In the genomic region with DNA sequence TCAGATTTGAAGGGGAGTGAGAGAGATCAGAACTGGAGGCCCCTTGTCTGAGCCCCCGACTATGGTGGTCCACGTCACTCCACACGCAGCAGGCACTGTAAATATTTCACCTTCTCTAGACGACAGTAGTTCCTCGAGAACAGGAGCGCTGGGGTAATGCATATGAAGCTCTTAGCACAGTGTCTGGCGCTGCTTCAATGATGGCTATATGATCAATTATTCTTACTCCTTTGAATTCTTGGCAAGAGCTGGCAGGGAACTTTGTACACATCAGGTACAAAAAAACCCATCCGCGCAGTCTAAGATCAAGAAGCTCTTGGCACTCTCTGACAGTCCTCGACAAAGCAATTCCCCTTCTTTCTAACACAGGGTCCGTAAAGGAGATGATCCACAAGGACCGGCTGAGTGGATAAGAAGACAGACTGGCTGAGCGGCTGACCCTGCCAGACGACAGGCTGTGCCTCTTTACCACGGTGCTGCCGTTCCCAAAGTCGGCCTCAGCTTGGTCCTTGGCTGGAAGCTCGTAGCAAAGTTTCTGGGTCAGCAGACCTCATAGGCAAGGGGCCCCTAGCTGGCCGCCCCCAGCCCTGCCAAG, we compare ENCODE assay signal across 8 cellular contexts. TPM values are rescaled to one million over a fixed set of nuclear protein-coding genes. Genes with fewer than 3 reads are reported as not detected.
DNase-seq lines count a peak whose midpoint lies in the region; ATAC-seq, FAIRE-seq and TF ChIP-seq lines count a peak whose summit lies in the region.

No MANE protein-coding gene starts in this region.

- peak overlapping the region; percentile 87 for H3K4me2 ChIP-seq in astrocyte (ENCODE audit: low read length)

- H3K36me3 ChIP-seq in HUES6 (ENCODE audit: control insufficient read depth, insufficient read depth, low read length) (no peaks in the 10 kb centered on the region), astrocyte (ENCODE audit: insufficient read depth, low read length) (no peaks in the 10 kb centered on the region), liver (ENCODE audit: control insufficient read depth in 4 of 4, insufficient read depth in 3 of 4, low read depth in 1 of 4, low read length in 3 of 4) (no peaks in the 10 kb centered on the region), upper lobe of left lung (no peaks in the 10 kb centered on the region)

- FAIRE-seq in astrocyte (lab: Jason Lieb, UNC), result no peak

- peak; percentile 57 for DNase-seq in G401 (ENCODE audit: low spot score)
- no peak for DNase-seq in astrocyte (ENCODE audit: low read depth)
- no peak for DNase-seq in upper lobe of left lung
- no peak for DNase-seq in NCI-H526 (lab: John Stamatoyannopoulos, UW)
- no peak for DNase-seq in OCI-M2 (lab: John Stamatoyannopoulos, UW; ENCODE audit: unreplicated experiment)
- no peak for DNase-seq in SKM-1 (lab: John Stamatoyannopoulos, UW; ENCODE audit: unreplicated experiment)

- peaks cover 2% of the 10 kb centered on the region for H3K9me3 Mint-ChIP-seq in astrocyte (ENCODE audit: unreplicated experiment)

- H3K27me3 Mint-ChIP-seq in astrocyte (ENCODE audit: low read depth, unreplicated experiment), result peaks cover 36% of the 10 kb centered on the region

- TF ChIP-seq RAD21 in liver (IDR thresholded peaks at IDR 0.05), result no peak

- peak in 1 of 2 donors; percentile 35 for ATAC-seq in upper lobe of left lung (ENCODE audit: low FRiP score in 2 of 2)

- H3K9ac ChIP-seq in HUES6 (ENCODE audit: low read length), result peak overlapping the region; percentile 50
- no peak overlapping the region for H3K9ac ChIP-seq in astrocyte (ENCODE audit: low read length)
- H3K9ac ChIP-seq in liver (ENCODE audit: low read depth in 1 of 2, low read length in 2 of 2), result peak overlapping the region in 1 of 2 donors; percentile 40

- in situ Hi-C loops in G401 (cut with HindIII; ENCODE audit: low sequenced_read_pairs), result no loop called here

- H3K4me1 ChIP-seq in HUES6 (ENCODE audit: control insufficient read depth, insufficient read depth, low read length) (peaks cover 21% of the 10 kb centered on the region), astrocyte (ENCODE audit: insufficient read depth, low read length) (peaks cover 8% of the 10 kb centered on the region), liver (ENCODE audit: control insufficient read depth in 4 of 4, insufficient read depth in 4 of 4, low read length in 3 of 4) (peaks cover 0 to 5% (median 2%) of the 10 kb centered on the region in 4 donors), upper lobe of left lung (peaks cover 19 to 48% (median 35%) of the 10 kb centered on the region in 4 donors)

- 42% methylated on average over 19 of the region's 19 CpGs for WGBS in liver
- WGBS in upper lobe of left lung, 2 donors, result 16 to 22% methylated on average over 17 to 19 of the region's 19 CpGs

- H3K4me3 Mint-ChIP-seq in astrocyte (ENCODE audit: unreplicated experiment), result no peak overlapping the region

- TF ChIP-seq CTCF in astrocyte (IDR thresholded peaks at IDR 0.05; ENCODE audit: insufficient read depth, low read depth, low read length) (no peak), liver (IDR thresholded peaks at IDR 0.05; ENCODE audit: low read depth, low read length, missing input control) (no peak), upper lobe of left lung (IDR thresholded peaks at IDR 0.05) (no peak)

- H3K27ac ChIP-seq in HUES6 (ENCODE audit: low read depth, low read length), result no peak overlapping the region
- no peak overlapping the region for H3K27ac ChIP-seq in astrocyte (ENCODE audit: low read depth, low read length)
- peak overlapping the region; percentile 2 to 68 for H3K27ac ChIP-seq in liver (ENCODE audit: low read depth in 1 of 2, low read length in 2 of 2)
- H3K27ac ChIP-seq in upper lobe of left lung, result peak overlapping the region; percentile 75 to 91 (median 86)

- TF ChIP-seq EP300 in upper lobe of left lung (IDR thresholded peaks at IDR 0.05), result no peak

- H3K4me3 ChIP-seq in HUES6 (ENCODE audit: low read depth, low read length) (peak overlapping the region; percentile 36), astrocyte (ENCODE audit: insufficient read depth, low read depth, low read length) (no peak overlapping the region), liver (ENCODE audit: low read depth in 1 of 3, low read length in 3 of 3) (peak overlapping the region in 1 of 3 donors; percentile 57), upper lobe of left lung (peak overlapping the region; percentile 32 to 68 (median 56))

- H3K27ac Mint-ChIP-seq in astrocyte (ENCODE audit: unreplicated experiment), result no peak overlapping the region

- peak overlapping the region; percentile 84 for H2AFZ ChIP-seq in astrocyte (ENCODE audit: low read depth, low read length)

- no peak for TF ChIP-seq POLR2A in upper lobe of left lung (IDR thresholded peaks at IDR 0.05)

- H4K20me1 ChIP-seq in astrocyte (ENCODE audit: insufficient read depth, low read length), result no peaks in the 10 kb centered on the region

- no peaks in the 10 kb centered on the region for H3K4me1 Mint-ChIP-seq in astrocyte (ENCODE audit: low read depth, unreplicated experiment)

- H3K27me3 ChIP-seq in HUES6 (ENCODE audit: control insufficient read depth, insufficient read depth, low read length) (peaks cover 14% of the 10 kb centered on the region), astrocyte (ENCODE audit: insufficient read depth, low read length) (peaks cover 22% of the 10 kb centered on the region), liver (ENCODE audit: control insufficient read depth in 4 of 4, insufficient read depth in 4 of 4, low read length in 3 of 4) (peaks cover 0 to 5% (median 0%) of the 10 kb centered on the region in 4 donors), upper lobe of left lung (no peaks in the 10 kb centered on the region)

- no peaks in the 10 kb centered on the region for H3K9me3 ChIP-seq in HUES6 (ENCODE audit: control insufficient read depth, insufficient read depth, low read depth, low read length)
- no peaks in the 10 kb centered on the region for H3K9me3 ChIP-seq in astrocyte (ENCODE audit: insufficient read depth, low read depth, low read length)
- H3K9me3 ChIP-seq in liver (ENCODE audit: control insufficient read depth in 4 of 4, low read length in 3 of 4), result no peaks in the 10 kb centered on the region
- no peaks in the 10 kb centered on the region for H3K9me3 ChIP-seq in upper lobe of left lung

- no peaks in the 10 kb centered on the region for H3K36me3 Mint-ChIP-seq in astrocyte (ENCODE audit: low read depth, unreplicated experiment)

- H3K79me2 ChIP-seq in astrocyte (ENCODE audit: insufficient read depth, low read length), result no peaks in the 10 kb centered on the region

TF ChIP-seq in liver, 16 proteins besides CTCF, POLR2A, EP300 and RAD21:
- no peak for TF ChIP-seq NR2F2 (IDR thresholded peaks at IDR 0.05)

RNA-seq across cellular contexts. Expression of a gene that starts 0.5 kb away (rescaled TPM):
- 7.1 and 11.6 TPM in 2 replicates for total RNA-seq in G401 (2014; rRNA removed; shearing (Covaris generic))
- not detected in 2 replicates for total RNA-seq in astrocyte
- 1 to 10 TPM; 2.7 to 9.2 TPM for total RNA-seq in liver
- polyA plus RNA-seq in liver, result 1 to 10 TPM in 1 of 2 donors, under 1 TPM in 1; 0.82 to 3.4 TPM
- 10 to 100 TPM in 5 of 6 donors, 1 to 10 TPM in 1; 6.5 to 23.2 (median 16.4) TPM for total RNA-seq in upper lobe of left lung

Comparison
In these comparisons a context has a peak if more than half of its experiments do, and no peak if none do; other contexts are left out.
1. H3K27ac ChIP-seq: peak in liver (2 of 2) and upper lobe of left lung (4 of 4); none in HUES6 (single experiment) and astrocyte (single experiment).